In genomic region chr11:2143652-2144548, GRCh38 we compare ENCODE assay signal across 13 cellular contexts. TPM values are rescaled to one million over a fixed set of nuclear protein-coding genes. Genes with fewer than 3 reads are reported as not detected.
DNase-seq lines count a peak whose midpoint lies in the region; ATAC-seq, FAIRE-seq and TF ChIP-seq lines count a peak whose summit lies in the region.
"Had no signal": no experiment of that assay in that cellular context is flagged by ENCODE, and none has a peak within 500 bp of the region (broad histone marks: within the 10 kb centered on the region; RNA-seq: fewer than 3 reads in every experiment).

No MANE protein-coding gene starts in this region.

- H3K4me1 ChIP-seq in SJSA1 (replicated peaks) (peaks cover 26% of the 10 kb centered on the region), keratinocyte (ENCODE audit: control insufficient read depth, extremely low read depth, insufficient read depth, low read length) (peaks cover 14% of the 10 kb centered on the region)

- no peaks in the 10 kb centered on the region for H3K79me2 ChIP-seq in keratinocyte (ENCODE audit: control insufficient read depth, insufficient read depth, low read length)

- no peak for ATAC-seq in stimulated activated memory B cell treated with anti-CD40 and anti-IgM and Interleukin-4, amounts not matched to agents 10 μg/mL and 1 μg/mL and 100 μg/mL, for 72 hours

- H3K9me1 ChIP-seq in keratinocyte (ENCODE audit: control insufficient read depth, extremely low read depth, insufficient read depth, low read length), result no peaks in the 10 kb centered on the region

- H3K9me3 ChIP-seq in SJSA1 (replicated peaks) (peaks cover 3% of the 10 kb centered on the region; the same call in 1 of the 2 replicates), keratinocyte (ENCODE audit: control insufficient read depth, low read depth, low read length) (no peaks in the 10 kb centered on the region)
- H3K9me3 ChIP-seq: neutrophil, upper lobe of left lung had no signal

- no peak overlapping the region for H2AFZ ChIP-seq in keratinocyte (ENCODE audit: control insufficient read depth, low read length)

- no peak overlapping the region for H3K9ac ChIP-seq in keratinocyte (ENCODE audit: control insufficient read depth, extremely low read depth, insufficient read depth, low read length)

- H3K4me1 Mint-ChIP-seq in stimulated activated memory B cell treated with anti-CD40 and anti-IgM and Interleukin-4, amounts not matched to agents 10 μg/mL and 1 μg/mL and 100 μg/mL, for 72 hours, result peaks cover 24% of the 10 kb centered on the region

- H3K27me3 Mint-ChIP-seq in stimulated activated memory B cell treated with anti-CD40 and anti-IgM and Interleukin-4, amounts not matched to agents 10 μg/mL and 1 μg/mL and 100 μg/mL, for 72 hours, result peaks cover 79% of the 10 kb centered on the region

- FAIRE-seq in keratinocyte (lab: Jason Lieb, UNC), result no peak
- FAIRE-seq: endometrium had no signal

- peak in 1 of 3 experiments; percentile 54 for TF ChIP-seq CTCF in keratinocyte (optimal IDR thresholded peaks at IDR 0.05 in 1 of 3, IDR thresholded peaks at IDR 0.05 in 1 of 3, conservative IDR thresholded peaks at IDR 0.05 in 1 of 3; ENCODE audit: extremely low read depth in 1 of 3, insufficient read depth in 2 of 3, low read length in 3 of 3)

- dilution Hi-C loops in keratinocyte (cut with MboI; ENCODE audit: extremely low pct_ligation_motif_present, low sequenced_read_pairs), result no loop called here

- no peaks in the 10 kb centered on the region for H3K36me3 ChIP-seq in SJSA1
- no peaks in the 10 kb centered on the region for H3K36me3 ChIP-seq in keratinocyte (ENCODE audit: control insufficient read depth in 2 of 2, extremely low read depth in 1 of 2, insufficient read depth in 2 of 2, low read length in 2 of 2)
- H3K36me3 ChIP-seq: neutrophil, upper lobe of left lung had no signal

- H3K36me3 Mint-ChIP-seq in stimulated activated memory B cell treated with anti-CD40 and anti-IgM and Interleukin-4, amounts not matched to agents 10 μg/mL and 1 μg/mL and 100 μg/mL, for 72 hours, result no peaks in the 10 kb centered on the region

- peak overlapping the region; percentile 48 for H3K4me2 ChIP-seq in keratinocyte (ENCODE audit: control insufficient read depth, extremely low read depth, insufficient read depth, low read depth, low read length)

- H3K4me3 Mint-ChIP-seq in stimulated activated memory B cell treated with anti-CD40 and anti-IgM and Interleukin-4, amounts not matched to agents 10 μg/mL and 1 μg/mL and 100 μg/mL, for 72 hours, result peak overlapping the region; percentile 15

- H3K27ac ChIP-seq in SJSA1 (no peak overlapping the region), keratinocyte (ENCODE audit: control insufficient read depth, insufficient read depth, low read length) (no peak overlapping the region)
- H3K27ac ChIP-seq: C4-2B, neutrophil, upper lobe of left lung had no signal

- H3K27ac Mint-ChIP-seq in stimulated activated memory B cell treated with anti-CD40 and anti-IgM and Interleukin-4, amounts not matched to agents 10 μg/mL and 1 μg/mL and 100 μg/mL, for 72 hours, result no peak overlapping the region

- peak overlapping the region; percentile 16; the same call in 1 of the 2 replicates for H3K4me3 ChIP-seq in SJSA1
- peak overlapping the region in 1 of 3 experiments; percentile 13 for H3K4me3 ChIP-seq in keratinocyte (ENCODE audit: control insufficient read depth in 2 of 3, extremely low read depth in 1 of 3, insufficient read depth in 2 of 3, low read depth in 1 of 3, low read length in 3 of 3)
- H3K4me3 ChIP-seq: upper lobe of left lung had no signal

- peaks cover 77% of the 10 kb centered on the region for H3K27me3 ChIP-seq in SJSA1 (replicated peaks)
- peaks cover 91% of the 10 kb centered on the region for H3K27me3 ChIP-seq in keratinocyte (ENCODE audit: control insufficient read depth, extremely low read depth, insufficient read depth, low read length)

- peaks cover 8% of the 10 kb centered on the region for H4K20me1 ChIP-seq in keratinocyte (ENCODE audit: control insufficient read depth, extremely low read depth, insufficient read depth, low read length)

- peak; percentile 28 for DNase-seq in activated naive CD4-positive, alpha-beta T cell treated with Interleukin-2 at 50 U/mL for 16 hours
- no peak for DNase-seq in activated naive CD4-positive, alpha-beta T cell treated with anti-CD3 and anti-CD28 coated beads, Interleukin-2, amount 50 U/mL, for 16 hours
- DNase-seq in SJSA1 (ENCODE audit: low read depth in 1 of 2, low spot score in 2 of 2) (peak in 1 of 2 experiments; percentile 47), keratinocyte (ENCODE audit: low read depth, low spot score) (no peak), SHP77 treated with DMSO at 0.1 percent for 48 hours (lab: John Stamatoyannopoulos, UW) (no peak), AG08396 (ENCODE audit: low spot score) (no peak), GDM1 (lab: John Stamatoyannopoulos, UW) (no peak)
- DNase-seq: NCI-H1436 treated with DMSO at 0.1 percent for 48 hours had no signal

- no peaks in the 10 kb centered on the region for H3K9me3 Mint-ChIP-seq in stimulated activated memory B cell treated with anti-CD40 and anti-IgM and Interleukin-4, amounts not matched to agents 10 μg/mL and 1 μg/mL and 100 μg/mL, for 72 hours

RNA-seq across cellular contexts. Expression of gene IGF2, which starts 4.7 kb away (rescaled TPM):
- 29.7 and 31.5 TPM in 2 replicates for total RNA-seq in SJSA1 (2014; rRNA removed; shearing (Covaris generic))
- polyA plus RNA-seq in keratinocyte, result 0.01 TPM in 2 of 3 replicates, not detected in the other
- 0.86 TPM for polyA plus RNA-seq in keratinocyte (2011; ENCODE audit: low read depth)
- 0.02 and 0.08 TPM in 2 replicates for polyA plus RNA-seq in keratinocyte (2011; cell fraction: cytosol; rRNA removed)
- polyA plus RNA-seq in keratinocyte (2011; cell fraction: nucleus; rRNA removed), result 0.11 and 0.15 TPM in 2 replicates
- 0.63 and 1.9 TPM in 2 replicates for polyA plus RNA-seq in keratinocyte (2012; ENCODE audit: low replicate concordance)
- polyA minus RNA-seq in keratinocyte, result 0.85 TPM in 1 of 3 replicates, not detected in the others
- not detected for polyA minus RNA-seq in keratinocyte (2011; cell fraction: cytosol; rRNA and poly(A)+ RNA removed)
- 0.11 TPM in 1 of 2 replicates, not detected in the other for polyA minus RNA-seq in keratinocyte (2011; cell fraction: nucleus; rRNA and poly(A)+ RNA removed)

RNA-seq across cellular contexts. Expression of gene INS, which starts 17.1 kb away (rescaled TPM):
- not detected in 2 replicates for total RNA-seq in SJSA1 (2014; rRNA removed; shearing (Covaris generic))
- not detected in 3 replicates for polyA plus RNA-seq in keratinocyte
- polyA plus RNA-seq in keratinocyte (2011; ENCODE audit: low read depth), result not detected
- not detected in 2 replicates for polyA plus RNA-seq in keratinocyte (2011; cell fraction: cytosol; rRNA removed)
- not detected in 2 replicates for polyA plus RNA-seq in keratinocyte (2011; cell fraction: nucleus; rRNA removed)
- polyA plus RNA-seq in keratinocyte (2012; ENCODE audit: low replicate concordance), result not detected in 2 replicates
- polyA minus RNA-seq in keratinocyte, result not detected in 3 replicates
- not detected for polyA minus RNA-seq in keratinocyte (2011; cell fraction: cytosol; rRNA and poly(A)+ RNA removed)
- not detected in 2 replicates for polyA minus RNA-seq in keratinocyte (2011; cell fraction: nucleus; rRNA and poly(A)+ RNA removed)

RNA-seq across cellular contexts. Expression of gene TH, which starts 27.7 kb away (rescaled TPM):
- not detected in 2 replicates for total RNA-seq in SJSA1 (2014; rRNA removed; shearing (Covaris generic))
- polyA plus RNA-seq in keratinocyte, result 0.50 to 0.86 TPM (median 0.67 TPM) in 3 replicates
- not detected for polyA plus RNA-seq in keratinocyte (2011; ENCODE audit: low read depth)
- 0.32 and 0.90 TPM in 2 replicates for polyA plus RNA-seq in keratinocyte (2011; cell fraction: cytosol; rRNA removed)
- 1.2 and 2.6 TPM in 2 replicates for polyA plus RNA-seq in keratinocyte (2011; cell fraction: nucleus; rRNA removed)
- polyA plus RNA-seq in keratinocyte (2012; ENCODE audit: low replicate concordance), result 0.31 and 1.4 TPM in 2 replicates
- 0.16 to 0.43 TPM in 2 of 3 replicates, not detected in the other for polyA minus RNA-seq in keratinocyte
- 0.96 TPM for polyA minus RNA-seq in keratinocyte (2011; cell fraction: cytosol; rRNA and poly(A)+ RNA removed)
- polyA minus RNA-seq in keratinocyte (2011; cell fraction: nucleus; rRNA and poly(A)+ RNA removed), result 0.78 TPM in 1 of 2 replicates, not detected in the other
- total RNA-seq: upper lobe of left lung had no signal
